ENCODE assay signal across 20 cellular contexts in the genomic region with DNA sequence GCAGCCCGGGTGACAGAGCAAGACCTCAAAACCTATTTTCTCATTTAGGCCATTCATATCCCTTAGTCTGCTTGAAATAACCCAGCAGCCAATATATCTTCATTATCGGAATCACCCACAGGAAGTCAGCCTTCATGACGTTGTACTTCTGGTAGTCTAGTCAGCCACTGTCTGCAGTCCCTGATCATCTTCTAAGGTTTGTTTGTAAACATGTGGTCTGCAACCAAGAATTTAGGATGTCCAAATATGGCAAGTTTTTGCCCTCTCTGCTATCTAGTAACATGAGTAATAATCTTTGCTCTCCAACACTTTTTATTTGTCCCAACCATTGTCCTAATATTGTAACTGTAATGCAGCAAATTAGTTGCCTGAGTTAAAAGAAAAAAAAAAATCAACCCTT.
"Had no signal": no experiment of that assay in that cellular context is flagged by ENCODE, and none has a peak within 500 bp of the region (broad histone marks: within the 10 kb centered on the region; RNA-seq: fewer than 3 reads in every experiment).

No MANE protein-coding gene starts in this region.

- DNase-seq: activated CD4-positive, alpha-beta T cell treated with anti-CD3 and anti-CD28 coated beads for 36 hours; activated CD4-positive, CD25-positive, alpha-beta regulatory T cell; activated CD8-positive, alpha-beta memory T cell treated with anti-CD3 and anti-CD28 coated beads, Interleukin-2, amount 10 ng/mL, durations not matched to agents 7 days and 5 days; activated CD8-positive, alpha-beta T cell treated with anti-CD3 and anti-CD28 coated beads, Interleukin-2, amount 10 ng/mL, durations not matched to agents 7 days and 5 days; activated T-cell treated with anti-CD3 and anti-CD28 coated beads, Interleukin-2, amount 50 U/mL, for 48 hours; aorta; endodermal cell; foreskin keratinocyte; heart right ventricle; left lung; lower lobe of right lung; mesendoderm; right lobe of liver; stimulated activated CD4-positive, alpha-beta T cell treated with anti-CD3 and anti-CD28 coated beads, Interleukin-12 subunit alpha, Interleukin-12 subunit beta, amount 100 ng/mL, for 4 hours; stimulated activated CD4-positive, alpha-beta T cell treated with anti-CD3 and anti-CD28 coated beads, Interleukin-4, amount 100 ng/mL, for 1 hour; stimulated activated naive CD8-positive, alpha-beta T cell treated with anti-CD3 and anti-CD28 coated beads, Interleukin-15, Interleukin-2, amounts not matched to agents 100 U/mL and 50 U/mL, for 24 hours; testis; transverse colon had no signal

- ATAC-seq: activated CD4-positive, alpha-beta T cell treated with anti-CD3 and anti-CD28 coated beads for 36 hours; activated CD8-positive, alpha-beta memory T cell treated with anti-CD3 and anti-CD28 coated beads, Interleukin-2, amount 10 ng/mL, durations not matched to agents 7 days and 5 days; activated CD8-positive, alpha-beta T cell treated with anti-CD3 and anti-CD28 coated beads, Interleukin-2, amount 10 ng/mL, durations not matched to agents 7 days and 5 days; activated naive CD4-positive, alpha-beta T cell treated with anti-CD3 and anti-CD28 coated beads, Interleukin-2, amount 50 U/mL, for 72 hours; foreskin keratinocyte; heart right ventricle; left lung; lower lobe of right lung; right lobe of liver; stimulated activated naive CD8-positive, alpha-beta T cell treated with anti-CD3 and anti-CD28 coated beads, Interleukin-15, Interleukin-2, amounts not matched to agents 100 U/mL and 50 U/mL, for 24 hours had no signal

- H3K4me1 ChIP-seq: foreskin keratinocyte, lower lobe of right lung, right lobe of liver, transverse colon had no signal

- H3K27ac ChIP-seq: cardiac muscle cell, foreskin keratinocyte, heart right ventricle, left lung, lower lobe of right lung, right lobe of liver, testis, transverse colon had no signal

- H3K27me3 ChIP-seq: cardiac muscle cell, foreskin keratinocyte, heart right ventricle, left lung, right lobe of liver, testis, transverse colon had no signal

- H3K4me3 ChIP-seq: cardiac muscle cell, heart right ventricle, left lung, lower lobe of right lung, right lobe of liver, testis, transverse colon had no signal

- H3K9me3 ChIP-seq: heart right ventricle, left lung, lower lobe of right lung, right lobe of liver, testis, transverse colon had no signal
